Comparison of ENCODE assay signal across 1 cellular context in the genomic region with DNA sequence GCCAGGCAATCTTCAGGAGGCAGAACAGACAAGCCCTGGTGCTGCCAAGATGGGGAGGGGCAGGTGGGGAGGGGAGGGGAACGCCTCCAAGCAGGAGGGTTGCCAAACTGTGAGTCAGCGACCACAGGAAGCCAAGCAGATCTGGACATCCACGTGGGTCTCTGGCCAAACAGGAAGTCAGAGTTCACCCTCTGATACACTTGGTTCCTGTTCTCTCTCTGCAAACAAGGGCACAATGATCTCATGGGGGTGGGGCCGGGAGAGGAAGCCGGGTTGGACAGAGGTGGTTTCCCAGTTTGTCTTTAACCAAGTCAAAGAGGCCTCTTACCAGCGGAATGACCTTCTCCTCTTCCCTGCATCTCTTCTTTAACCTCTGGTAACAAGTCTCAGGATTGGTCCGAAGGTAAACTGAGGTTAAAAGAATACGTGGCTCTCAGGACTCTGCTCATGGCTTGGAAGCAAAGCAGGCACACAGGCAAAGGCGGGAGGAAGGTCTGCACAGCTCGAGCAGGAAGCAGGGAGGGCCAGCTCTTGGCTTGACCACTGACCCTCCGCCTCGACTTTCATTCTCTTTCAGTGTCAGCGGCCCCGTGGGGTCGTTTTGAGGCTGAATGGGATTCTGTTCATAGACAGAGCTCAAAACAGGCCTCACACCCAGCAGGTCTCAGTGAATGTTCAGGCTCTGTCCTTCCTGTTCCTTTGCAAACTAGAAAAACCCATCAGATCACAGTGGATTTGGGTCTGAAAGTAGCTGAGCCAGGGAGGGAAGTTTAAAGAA.
TF ChIP-seq lines count a peak whose summit lies in the region.

No MANE protein-coding gene starts in this region.

TF ChIP-seq in HEK293, 187 proteins besides CTCF, POLR2A, EP300 and RAD21 (continued from another document and continues in another):
- TF ChIP-seq ZBTB11 (tag by site-specific recombination; conservative IDR thresholded peaks at IDR 0.05; ENCODE audit: low read depth): peak; percentile 48
- TF ChIP-seq, protein P1, sequence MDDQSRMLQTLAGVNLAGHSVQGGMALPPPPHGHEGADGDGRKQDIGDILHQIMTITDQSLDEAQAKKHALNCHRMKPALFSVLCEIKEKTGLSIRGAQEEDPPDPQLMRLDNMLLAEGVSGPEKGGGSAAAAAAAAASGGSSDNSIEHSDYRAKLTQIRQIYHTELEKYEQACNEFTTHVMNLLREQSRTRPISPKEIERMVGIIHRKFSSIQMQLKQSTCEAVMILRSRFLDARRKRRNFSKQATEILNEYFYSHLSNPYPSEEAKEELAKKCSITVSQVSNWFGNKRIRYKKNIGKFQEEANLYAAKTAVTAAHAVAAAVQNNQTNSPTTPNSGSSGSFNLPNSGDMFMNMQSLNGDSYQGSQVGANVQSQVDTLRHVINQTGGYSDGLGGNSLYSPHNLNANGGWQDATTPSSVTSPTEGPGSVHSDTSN (CRISPR knock-in tag; IDR thresholded peaks at IDR 0.05): no peak
- peak; percentile 73 for TF ChIP-seq ZNF692 (tag by site-specific recombination; IDR thresholded peaks at IDR 0.05)
- no peak for TF ChIP-seq ZNF776 (tag by site-specific recombination; IDR thresholded peaks at IDR 0.05; ENCODE audit: borderline replicate concordance)
- no peak for TF ChIP-seq ZEB2 (tag by site-specific recombination; IDR thresholded peaks at IDR 0.05)
- TF ChIP-seq KLF1 (tag by site-specific recombination; IDR thresholded peaks at IDR 0.05): peak; percentile 83
- peak; percentile 62 for TF ChIP-seq ZNF398 (tag by site-specific recombination; IDR thresholded peaks at IDR 0.05)
- TF ChIP-seq ZNF707 (tag by site-specific recombination; IDR thresholded peaks at IDR 0.05): no peak
- TF ChIP-seq ZNF560 (tag by site-specific recombination; IDR thresholded peaks at IDR 0.05; ENCODE audit: borderline replicate concordance): no peak
- no peak for TF ChIP-seq ZFP3 (tag by site-specific recombination; IDR thresholded peaks at IDR 0.05; ENCODE audit: low read depth)
- no peak for TF ChIP-seq ZFP41 (tag by site-specific recombination; IDR thresholded peaks at IDR 0.05; ENCODE audit: borderline replicate concordance)
- no peak for TF ChIP-seq SCRT1 (tag by site-specific recombination; IDR thresholded peaks at IDR 0.05; ENCODE audit: borderline replicate concordance)
- TF ChIP-seq ZNF157 (tag by site-specific recombination; IDR thresholded peaks at IDR 0.05): no peak
- TF ChIP-seq SETDB1 (IDR thresholded peaks at IDR 0.05; ENCODE audit: insufficient read length, low read length): no peak
- TF ChIP-seq, protein P2, sequence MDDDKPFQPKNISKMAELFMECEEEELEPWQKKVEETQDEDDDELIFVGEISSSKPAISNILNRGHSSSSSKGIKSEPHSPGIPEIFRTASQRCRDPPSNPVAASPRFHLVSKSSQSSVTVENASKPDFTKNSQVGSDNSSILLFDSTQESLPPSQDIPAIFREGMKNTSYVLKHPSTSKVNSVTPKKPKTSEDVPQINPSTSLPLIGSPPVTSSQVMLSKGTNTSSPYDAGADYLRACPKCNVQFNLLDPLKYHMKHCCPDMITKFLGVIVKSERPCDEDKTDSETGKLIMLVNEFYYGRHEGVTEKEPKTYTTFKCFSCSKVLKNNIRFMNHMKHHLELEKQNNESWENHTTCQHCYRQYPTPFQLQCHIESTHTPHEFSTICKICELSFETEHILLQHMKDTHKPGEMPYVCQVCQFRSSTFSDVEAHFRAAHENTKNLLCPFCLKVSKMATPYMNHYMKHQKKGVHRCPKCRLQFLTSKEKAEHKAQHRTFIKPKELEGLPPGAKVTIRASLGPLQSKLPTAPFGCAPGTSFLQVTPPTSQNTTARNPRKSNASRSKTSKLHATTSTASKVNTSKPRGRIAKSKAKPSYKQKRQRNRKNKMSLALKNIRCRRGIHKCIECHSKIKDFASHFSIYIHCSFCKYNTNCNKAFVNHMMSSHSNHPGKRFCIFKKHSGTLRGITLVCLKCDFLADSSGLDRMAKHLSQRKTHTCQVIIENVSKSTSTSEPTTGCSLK (tag by site-specific recombination; IDR thresholded peaks at IDR 0.05): no peak
- no peak for TF ChIP-seq ZBTB7A (tag by site-specific recombination; IDR thresholded peaks at IDR 0.05; ENCODE audit: low read depth)
- no peak for TF ChIP-seq ZNF654 (tag by site-specific recombination; IDR thresholded peaks at IDR 0.05; ENCODE audit: low read depth)
- TF ChIP-seq, protein P3, sequence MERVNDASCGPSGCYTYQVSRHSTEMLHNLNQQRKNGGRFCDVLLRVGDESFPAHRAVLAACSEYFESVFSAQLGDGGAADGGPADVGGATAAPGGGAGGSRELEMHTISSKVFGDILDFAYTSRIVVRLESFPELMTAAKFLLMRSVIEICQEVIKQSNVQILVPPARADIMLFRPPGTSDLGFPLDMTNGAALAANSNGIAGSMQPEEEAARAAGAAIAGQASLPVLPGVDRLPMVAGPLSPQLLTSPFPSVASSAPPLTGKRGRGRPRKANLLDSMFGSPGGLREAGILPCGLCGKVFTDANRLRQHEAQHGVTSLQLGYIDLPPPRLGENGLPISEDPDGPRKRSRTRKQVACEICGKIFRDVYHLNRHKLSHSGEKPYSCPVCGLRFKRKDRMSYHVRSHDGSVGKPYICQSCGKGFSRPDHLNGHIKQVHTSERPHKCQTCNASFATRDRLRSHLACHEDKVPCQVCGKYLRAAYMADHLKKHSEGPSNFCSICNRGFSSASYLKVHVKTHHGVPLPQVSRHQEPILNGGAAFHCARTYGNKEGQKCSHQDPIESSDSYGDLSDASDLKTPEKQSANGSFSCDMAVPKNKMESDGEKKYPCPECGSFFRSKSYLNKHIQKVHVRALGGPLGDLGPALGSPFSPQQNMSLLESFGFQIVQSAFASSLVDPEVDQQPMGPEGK (tag by site-specific recombination; IDR thresholded peaks at IDR 0.05): peak; percentile 86
- no peak for TF ChIP-seq ZNF114 (tag by site-specific recombination; IDR thresholded peaks at IDR 0.05)
- TF ChIP-seq SP2 (tag by site-specific recombination; IDR thresholded peaks at IDR 0.05): peak; percentile 69
- no peak for TF ChIP-seq ZNF670 (tag by site-specific recombination; IDR thresholded peaks at IDR 0.05; ENCODE audit: low read depth)
- TF ChIP-seq ZBTB21 (tag by site-specific recombination; IDR thresholded peaks at IDR 0.05): peak; percentile 33; the same call in 1 of the 2 replicates
- TF ChIP-seq, protein P4, sequence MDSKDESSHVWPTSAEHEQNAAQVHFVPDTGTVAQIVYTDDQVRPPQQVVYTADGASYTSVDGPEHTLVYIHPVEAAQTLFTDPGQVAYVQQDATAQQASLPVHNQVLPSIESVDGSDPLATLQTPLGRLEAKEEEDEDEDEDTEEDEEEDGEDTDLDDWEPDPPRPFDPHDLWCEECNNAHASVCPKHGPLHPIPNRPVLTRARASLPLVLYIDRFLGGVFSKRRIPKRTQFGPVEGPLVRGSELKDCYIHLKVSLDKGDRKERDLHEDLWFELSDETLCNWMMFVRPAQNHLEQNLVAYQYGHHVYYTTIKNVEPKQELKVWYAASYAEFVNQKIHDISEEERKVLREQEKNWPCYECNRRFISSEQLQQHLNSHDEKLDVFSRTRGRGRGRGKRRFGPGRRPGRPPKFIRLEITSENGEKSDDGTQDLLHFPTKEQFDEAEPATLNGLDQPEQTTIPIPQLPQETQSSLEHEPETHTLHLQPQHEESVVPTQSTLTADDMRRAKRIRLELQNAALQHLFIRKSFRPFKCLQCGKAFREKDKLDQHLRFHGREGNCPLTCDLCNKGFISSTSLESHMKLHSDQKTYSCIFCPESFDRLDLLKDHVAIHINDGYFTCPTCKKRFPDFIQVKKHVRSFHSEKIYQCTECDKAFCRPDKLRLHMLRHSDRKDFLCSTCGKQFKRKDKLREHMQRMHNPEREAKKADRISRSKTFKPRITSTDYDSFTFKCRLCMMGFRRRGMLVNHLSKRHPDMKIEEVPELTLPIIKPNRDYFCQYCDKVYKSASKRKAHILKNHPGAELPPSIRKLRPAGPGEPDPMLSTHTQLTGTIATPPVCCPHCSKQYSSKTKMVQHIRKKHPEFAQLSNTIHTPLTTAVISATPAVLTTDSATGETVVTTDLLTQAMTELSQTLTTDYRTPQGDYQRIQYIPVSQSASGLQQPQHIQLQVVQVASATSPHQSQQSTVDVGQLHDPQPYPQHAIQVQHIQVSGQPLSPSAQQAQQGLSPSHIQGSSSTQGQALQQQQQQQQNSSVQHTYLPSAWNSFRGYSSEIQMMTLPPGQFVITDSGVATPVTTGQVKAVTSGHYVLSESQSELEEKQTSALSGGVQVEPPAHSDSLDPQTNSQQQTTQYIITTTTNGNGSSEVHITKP (tag by site-specific recombination; IDR thresholded peaks at IDR 0.05): peak; percentile 48; the same call in 1 of the 2 replicates
- TF ChIP-seq GLIS1 (tag by site-specific recombination; IDR thresholded peaks at IDR 0.05): peak; percentile 33; the same call in 1 of the 2 replicates
- TF ChIP-seq, protein P5, sequence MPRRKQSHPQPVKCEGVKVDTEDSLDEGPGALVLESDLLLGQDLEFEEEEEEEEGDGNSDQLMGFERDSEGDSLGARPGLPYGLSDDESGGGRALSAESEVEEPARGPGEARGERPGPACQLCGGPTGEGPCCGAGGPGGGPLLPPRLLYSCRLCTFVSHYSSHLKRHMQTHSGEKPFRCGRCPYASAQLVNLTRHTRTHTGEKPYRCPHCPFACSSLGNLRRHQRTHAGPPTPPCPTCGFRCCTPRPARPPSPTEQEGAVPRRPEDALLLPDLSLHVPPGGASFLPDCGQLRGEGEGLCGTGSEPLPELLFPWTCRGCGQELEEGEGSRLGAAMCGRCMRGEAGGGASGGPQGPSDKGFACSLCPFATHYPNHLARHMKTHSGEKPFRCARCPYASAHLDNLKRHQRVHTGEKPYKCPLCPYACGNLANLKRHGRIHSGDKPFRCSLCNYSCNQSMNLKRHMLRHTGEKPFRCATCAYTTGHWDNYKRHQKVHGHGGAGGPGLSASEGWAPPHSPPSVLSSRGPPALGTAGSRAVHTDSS (tag by site-specific recombination; IDR thresholded peaks at IDR 0.05): no peak
- TF ChIP-seq REPIN1 (tag by site-specific recombination; IDR thresholded peaks at IDR 0.05; ENCODE audit: low read depth): no peak
- no peak for TF ChIP-seq ZNF544 (tag by site-specific recombination; IDR thresholded peaks at IDR 0.05)
- TF ChIP-seq, protein P6, sequence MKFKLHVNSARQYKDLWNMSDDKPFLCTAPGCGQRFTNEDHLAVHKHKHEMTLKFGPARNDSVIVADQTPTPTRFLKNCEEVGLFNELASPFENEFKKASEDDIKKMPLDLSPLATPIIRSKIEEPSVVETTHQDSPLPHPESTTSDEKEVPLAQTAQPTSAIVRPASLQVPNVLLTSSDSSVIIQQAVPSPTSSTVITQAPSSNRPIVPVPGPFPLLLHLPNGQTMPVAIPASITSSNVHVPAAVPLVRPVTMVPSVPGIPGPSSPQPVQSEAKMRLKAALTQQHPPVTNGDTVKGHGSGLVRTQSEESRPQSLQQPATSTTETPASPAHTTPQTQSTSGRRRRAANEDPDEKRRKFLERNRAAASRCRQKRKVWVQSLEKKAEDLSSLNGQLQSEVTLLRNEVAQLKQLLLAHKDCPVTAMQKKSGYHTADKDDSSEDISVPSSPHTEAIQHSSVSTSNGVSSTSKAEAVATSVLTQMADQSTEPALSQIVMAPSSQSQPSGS (tag by site-specific recombination; IDR thresholded peaks at IDR 0.05; ENCODE audit: low read depth): no peak
- no peak for TF ChIP-seq SCRT2 (tag by site-specific recombination; IDR thresholded peaks at IDR 0.05)
- TF ChIP-seq KLF9 (tag by site-specific recombination; IDR thresholded peaks at IDR 0.05; ENCODE audit: low read depth): peak; percentile 81
- TF ChIP-seq ZNF23 (tag by site-specific recombination; IDR thresholded peaks at IDR 0.05; ENCODE audit: borderline replicate concordance): no peak
